ENCODE assay signal across 1 cellular context in the genomic region with DNA sequence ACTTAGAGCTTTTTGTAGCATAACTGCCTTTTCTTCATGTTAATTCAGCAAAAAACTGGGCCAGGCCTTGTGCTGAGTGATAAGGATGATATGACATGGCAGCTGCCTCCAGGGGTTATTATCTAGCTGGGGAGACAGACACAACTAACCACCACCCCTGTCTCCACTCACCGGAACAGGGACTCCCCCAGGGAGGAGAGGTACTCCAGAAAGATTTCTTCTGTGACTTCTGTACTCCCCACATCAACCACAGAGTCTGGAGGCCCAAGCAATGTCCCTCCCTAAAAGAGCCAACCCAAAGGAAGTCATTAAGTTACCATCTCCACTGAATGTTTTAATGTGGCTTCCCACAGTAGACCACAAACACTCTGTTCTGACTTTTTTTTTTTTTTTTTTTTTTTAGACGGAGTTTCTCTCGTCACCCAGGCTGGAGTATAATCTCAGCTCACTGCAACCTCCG.
A peak's percentile ranks its signal among the peaks of the same experiment; 100 is the strongest.
TF ChIP-seq lines count a peak whose summit lies in the region.

No MANE protein-coding gene starts in this region.

TF ChIP-seq in GM12878, 131 proteins besides CTCF, POLR2A, EP300 and RAD21 (continued from another document):
- TF ChIP-seq, protein P1, sequence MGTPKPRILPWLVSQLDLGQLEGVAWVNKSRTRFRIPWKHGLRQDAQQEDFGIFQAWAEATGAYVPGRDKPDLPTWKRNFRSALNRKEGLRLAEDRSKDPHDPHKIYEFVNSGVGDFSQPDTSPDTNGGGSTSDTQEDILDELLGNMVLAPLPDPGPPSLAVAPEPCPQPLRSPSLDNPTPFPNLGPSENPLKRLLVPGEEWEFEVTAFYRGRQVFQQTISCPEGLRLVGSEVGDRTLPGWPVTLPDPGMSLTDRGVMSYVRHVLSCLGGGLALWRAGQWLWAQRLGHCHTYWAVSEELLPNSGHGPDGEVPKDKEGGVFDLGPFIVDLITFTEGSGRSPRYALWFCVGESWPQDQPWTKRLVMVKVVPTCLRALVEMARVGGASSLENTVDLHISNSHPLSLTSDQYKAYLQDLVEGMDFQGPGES (IDR thresholded peaks at IDR 0.05) = no peak
- TF ChIP-seq GATAD2B (conservative IDR thresholded peaks at IDR 0.05; ENCODE audit: low read depth) (no peak), ASH2L (IDR thresholded peaks at IDR 0.05; ENCODE audit: borderline replicate concordance, low read depth) (no peak), TAF1 (IDR thresholded peaks at IDR 0.05; ENCODE audit: borderline replicate concordance, low read depth, low read length) (no peak), ZNF207 (IDR thresholded peaks at IDR 0.05; ENCODE audit: borderline replicate concordance) (no peak), IRF4 (IDR thresholded peaks at IDR 0.05; ENCODE audit: low read depth, low read length) (peak; percentile 49; the same call in 1 of the 2 replicates), CBFB (IDR thresholded peaks at IDR 0.05; ENCODE audit: low read depth) (peak; percentile 100), ATF7 (IDR thresholded peaks at IDR 0.05; ENCODE audit: low read depth) (peak; percentile 78), RB1 (IDR thresholded peaks at IDR 0.05; ENCODE audit: borderline replicate concordance) (no peak), POLR2AphosphoS5 (IDR thresholded peaks at IDR 0.05; ENCODE audit: low read length) (no peak), NFIC (IDR thresholded peaks at IDR 0.05; ENCODE audit: low read depth, low read length) (peak; percentile 93), PAX5 (IDR thresholded peaks at IDR 0.05; ENCODE audit: borderline replicate concordance, low read depth, low read length) (peak; percentile 96), CEBPB (IDR thresholded peaks at IDR 0.05; ENCODE audit: borderline replicate concordance in 1 of 2, low read depth in 2 of 2, low read length in 2 of 2) (peak in 1 of 2 experiments; percentile 97; a peak in 1 of 4 replicates), FOXM1 (IDR thresholded peaks at IDR 0.05; ENCODE audit: low read depth, low read length) (peak; percentile 77), ZNF622 (IDR thresholded peaks at IDR 0.05) (no peak), YY1 (IDR thresholded peaks at IDR 0.05; ENCODE audit: low read depth, low read length) (no peak), ZBTB33 (IDR thresholded peaks at IDR 0.05) (no peak), IKZF2 (IDR thresholded peaks at IDR 0.05) (peak; percentile 90 to 91), EGR1 (IDR thresholded peaks at IDR 0.05; ENCODE audit: borderline replicate concordance in 1 of 2, low read depth in 2 of 2, low read length in 2 of 2) (no peak), WRNIP1 (IDR thresholded peaks at IDR 0.05; ENCODE audit: borderline replicate concordance, low read depth, low read length) (no peak), ETV6 (conservative IDR thresholded peaks at IDR 0.05 in 1 of 2, IDR thresholded peaks at IDR 0.05 in 1 of 2; ENCODE audit: borderline replicate concordance in 1 of 2, low read depth in 1 of 2) (peak in 1 of 2 experiments; percentile 42; a peak in 1 of 4 replicates)
- TF ChIP-seq, protein P2, sequence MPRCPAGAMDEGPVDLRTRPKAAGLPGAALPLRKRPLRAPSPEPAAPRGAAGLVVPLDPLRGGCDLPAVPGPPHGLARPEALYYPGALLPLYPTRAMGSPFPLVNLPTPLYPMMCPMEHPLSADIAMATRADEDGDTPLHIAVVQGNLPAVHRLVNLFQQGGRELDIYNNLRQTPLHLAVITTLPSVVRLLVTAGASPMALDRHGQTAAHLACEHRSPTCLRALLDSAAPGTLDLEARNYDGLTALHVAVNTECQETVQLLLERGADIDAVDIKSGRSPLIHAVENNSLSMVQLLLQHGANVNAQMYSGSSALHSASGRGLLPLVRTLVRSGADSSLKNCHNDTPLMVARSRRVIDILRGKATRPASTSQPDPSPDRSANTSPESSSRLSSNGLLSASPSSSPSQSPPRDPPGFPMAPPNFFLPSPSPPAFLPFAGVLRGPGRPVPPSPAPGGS (IDR thresholded peaks at IDR 0.05; ENCODE audit: borderline replicate concordance, insufficient read depth, low read depth, low read length, poor library complexity, severe bottlenecking) = peak; percentile 100
- TF ChIP-seq, protein P3, sequence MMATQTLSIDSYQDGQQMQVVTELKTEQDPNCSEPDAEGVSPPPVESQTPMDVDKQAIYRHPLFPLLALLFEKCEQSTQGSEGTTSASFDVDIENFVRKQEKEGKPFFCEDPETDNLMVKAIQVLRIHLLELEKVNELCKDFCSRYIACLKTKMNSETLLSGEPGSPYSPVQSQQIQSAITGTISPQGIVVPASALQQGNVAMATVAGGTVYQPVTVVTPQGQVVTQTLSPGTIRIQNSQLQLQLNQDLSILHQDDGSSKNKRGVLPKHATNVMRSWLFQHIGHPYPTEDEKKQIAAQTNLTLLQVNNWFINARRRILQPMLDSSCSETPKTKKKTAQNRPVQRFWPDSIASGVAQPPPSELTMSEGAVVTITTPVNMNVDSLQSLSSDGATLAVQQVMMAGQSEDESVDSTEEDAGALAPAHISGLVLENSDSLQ (IDR thresholded peaks at IDR 0.05) = peak; percentile 75
